Comparison of ENCODE assay signal across 8 cellular contexts in genomic region chr11:113875414-113876073, GRCh38. TPM values are rescaled to one million over a fixed set of nuclear protein-coding genes. Genes with fewer than 3 reads are reported as not detected.
DNase-seq lines count a peak whose midpoint lies in the region; ATAC-seq, FAIRE-seq and TF ChIP-seq lines count a peak whose summit lies in the region.

TSS of gene USP28 (minus strand) at chr11:113875572. CDS start at chr11:113875501, 71 bp downstream.

- H2BK5ac ChIP-seq in H1 (ENCODE audit: low read depth, low read length) (peak within 1 kb of the TSS; percentile 84), mesendoderm (ENCODE audit: low read length) (peak within 1 kb of the TSS; percentile 87)

- peaks cover 52% of the 10 kb centered on the region for H3K4me1 Mint-ChIP-seq in activated CD8-positive, alpha-beta memory T cell treated with anti-CD3 and anti-CD28 coated beads, Interleukin-2, amount 10 ng/mL, durations not matched to agents 7 days and 5 days

- H2AFZ ChIP-seq in H1 (ENCODE audit: low read length) = 0 out of 2 replicates have a peak within 1 kb of the TSS, but pooled peaks have one; percentile 16

- H3K27me3 ChIP-seq in H1 (replicated peaks in 1 of 4; ENCODE audit: control insufficient read depth in 3 of 4, extremely low read depth in 1 of 4, insufficient read depth in 3 of 4, low read length in 3 of 4) (no peaks in the 10 kb centered on the region), mesendoderm (ENCODE audit: insufficient read depth, low read length, poor library complexity) (no peaks in the 10 kb centered on the region)

- peak; percentile 83 for ATAC-seq in GM21360 (IDR thresholded peaks at IDR 0.05; ENCODE audit: unreplicated experiment)
- peak; percentile 85 for ATAC-seq in activated CD8-positive, alpha-beta memory T cell treated with anti-CD3 and anti-CD28 coated beads, Interleukin-2, amount 10 ng/mL, durations not matched to agents 7 days and 5 days

- H3K9ac ChIP-seq in H1 (replicated peaks in 1 of 4; ENCODE audit: extremely low read depth in 1 of 4, low read depth in 3 of 4, low read length in 3 of 4) = peak within 1 kb of the TSS; percentile 57 to 91 (median 68)
- H3K9ac ChIP-seq in mesendoderm (ENCODE audit: low read length) = peak within 1 kb of the TSS; percentile 94

- no peaks in the 10 kb centered on the region for H3K9me3 Mint-ChIP-seq in activated CD8-positive, alpha-beta memory T cell treated with anti-CD3 and anti-CD28 coated beads, Interleukin-2, amount 10 ng/mL, durations not matched to agents 7 days and 5 days (ENCODE audit: low read depth)

- POLR2A ChIA-PET in H1 (lab: Charles Lee; ENCODE audit: partially characterized antibody) = interaction anchor here (0.7 to 8.0 kb wide), 14 partner anchors 8 to 117 kb away, joined by 3 to 91 read pairs (median 3); no protein-coding TSS in a partner anchor

- H3K23me2 ChIP-seq in H1 (ENCODE audit: low read depth, low read length) = peaks cover 10% of the 10 kb centered on the region

- no peak within 1 kb of the TSS for H3K4ac ChIP-seq in H1 (replicated peaks; ENCODE audit: insufficient read length, low read depth, low read length)
- peak within 1 kb of the TSS; percentile 38 for H3K4ac ChIP-seq in mesendoderm (ENCODE audit: low read depth, low read length)

- peak within 1 kb of the TSS; percentile 86; the same call in 1 of the 2 replicates for H2BK12ac ChIP-seq in H1 (ENCODE audit: low read depth, low read length)

- peaks cover 0 to 16% (median 0%) of the 10 kb centered on the region in 4 experiments; a peak in 2 of 8 replicates for H3K36me3 ChIP-seq in H1 (ENCODE audit: control insufficient read depth in 2 of 4, insufficient read depth in 4 of 4, low read length in 3 of 4)
- peaks cover 1% of the 10 kb centered on the region for H3K36me3 ChIP-seq in mesendoderm (ENCODE audit: control insufficient read depth, insufficient read depth, low read length)

- no peak within 1 kb of the TSS for H2AK5ac ChIP-seq in H1 (ENCODE audit: low read depth, low read length)
- H2AK5ac ChIP-seq in mesendoderm (ENCODE audit: low read length) = no peak within 1 kb of the TSS

- H3K18ac ChIP-seq in H1 (ENCODE audit: extremely low read depth, low read length) (peak within 1 kb of the TSS; percentile 51; the same call in 1 of the 2 replicates), mesendoderm (ENCODE audit: low read length) (peak within 1 kb of the TSS; percentile 100)

- TF ChIP-seq POLR2A in H1 (IDR thresholded peaks at IDR 0.05; ENCODE audit: control extremely low read depth in 1 of 2, low read depth in 2 of 2, low read length in 2 of 2) = peak; percentile 64 to 95

- no peak for TF ChIP-seq CTCF in H1 (IDR thresholded peaks at IDR 0.05; ENCODE audit: control extremely low read depth in 1 of 3, insufficient read depth in 1 of 3, low read depth in 1 of 3, low read length in 3 of 3)

- TF ChIP-seq RAD21 in H1 (IDR thresholded peaks at IDR 0.05 in 1 of 2, conservative IDR thresholded peaks at IDR 0.05 in 1 of 2; ENCODE audit: low read depth in 2 of 2, low read length in 2 of 2) = no peak

- H4K8ac ChIP-seq in H1 (ENCODE audit: extremely low read depth, insufficient read depth, low read length) (peak within 1 kb of the TSS; percentile 94), mesendoderm (ENCODE audit: low read depth, low read length) (no peak within 1 kb of the TSS)

- peaks cover 4 to 8% (median 7%) of the 10 kb centered on the region in 4 experiments; a peak in 4 of 7 replicates for H3K4me1 ChIP-seq in H1 (replicated peaks in 1 of 4; ENCODE audit: control insufficient read depth in 3 of 4, insufficient read depth in 4 of 4, low read length in 3 of 4)
- peaks cover 4% of the 10 kb centered on the region for H3K4me1 ChIP-seq in mesendoderm (ENCODE audit: control insufficient read depth, low read depth, low read length)

- peak within 1 kb of the TSS; percentile 82 for H4K5ac ChIP-seq in H1 (ENCODE audit: insufficient read length, low read depth, low read length)
- H4K5ac ChIP-seq in mesendoderm (ENCODE audit: low read length) = peak within 1 kb of the TSS; percentile 77

- H3K27me3 Mint-ChIP-seq in activated CD8-positive, alpha-beta memory T cell treated with anti-CD3 and anti-CD28 coated beads, Interleukin-2, amount 10 ng/mL, durations not matched to agents 7 days and 5 days = no peaks in the 10 kb centered on the region

- no peak; a peak in 1 of 3 replicates for TF ChIP-seq EP300 in H1 (IDR thresholded peaks at IDR 0.05; ENCODE audit: borderline replicate concordance in 1 of 2, low read depth in 2 of 2, low read length in 2 of 2)

- no peak within 1 kb of the TSS for H2BK120ac ChIP-seq in H1 (replicated peaks; ENCODE audit: low read depth, low read length)
- H2BK120ac ChIP-seq in mesendoderm (ENCODE audit: low read depth, low read length) = peak within 1 kb of the TSS; percentile 35

- peaks cover 5 to 9% of the 10 kb centered on the region in 2 experiments for H4K20me1 ChIP-seq in H1 (replicated peaks in 1 of 2; ENCODE audit: control insufficient read depth in 1 of 2, insufficient read depth in 2 of 2, low read length in 2 of 2)

- no peak within 1 kb of the TSS for H3K23ac ChIP-seq in H1 (ENCODE audit: insufficient read length)
- H3K23ac ChIP-seq in mesendoderm (ENCODE audit: low read length) = peak within 1 kb of the TSS; percentile 75

- H3K27ac ChIP-seq in H1 (ENCODE audit: low read depth, low read length) (peak within 1 kb of the TSS; percentile 83; the same call in 1 of the 2 replicates), mesendoderm (ENCODE audit: low read depth, low read length) (peak within 1 kb of the TSS; percentile 64)

- H3K4me2 ChIP-seq in H1 (ENCODE audit: insufficient read depth in 1 of 2, low read depth in 2 of 2, low read length in 2 of 2) (peak within 1 kb of the TSS; percentile 70 to 75), mesendoderm (ENCODE audit: low read length) (peak within 1 kb of the TSS; percentile 84)

- H3K36me3 Mint-ChIP-seq in activated CD8-positive, alpha-beta memory T cell treated with anti-CD3 and anti-CD28 coated beads, Interleukin-2, amount 10 ng/mL, durations not matched to agents 7 days and 5 days = peaks cover 27% of the 10 kb centered on the region

- H3K56ac ChIP-seq in H1 (replicated peaks; ENCODE audit: insufficient read length, low read depth, low read length) (peak within 1 kb of the TSS; percentile 66), mesendoderm (ENCODE audit: low read length) (peak within 1 kb of the TSS; percentile 98)

- 0 out of 2 replicates have a peak within 1 kb of the TSS, but pooled peaks have one; percentile 29 for H2BK20ac ChIP-seq in H1 (ENCODE audit: low read length)

- WGBS in H1 (ENCODE audit: extremely low coverage in 1 of 2, insufficient coverage in 1 of 2, insufficient read length in 1 of 2, insufficient replicate concordance in 2 of 2, low coverage in 1 of 2, low lambda C conversion rate in 2 of 2, missing lambda C conversion rate in 1 of 2), 2 experiments = 3% methylated on average over 45 of the region's 74 CpGs; no CpG with 5 or more reads in 1 of the 2 experiments
- no CpG with 5 or more reads among the region's 74 CpGs for WGBS in mesendoderm (ENCODE audit: extremely low coverage, insufficient coverage, low lambda C conversion rate)

- peak within 1 kb of the TSS; percentile 48 for H4K91ac ChIP-seq in H1 (replicated peaks; ENCODE audit: insufficient read length, low read length)

- peak within 1 kb of the TSS; percentile 88 for H3K4me3 Mint-ChIP-seq in activated CD8-positive, alpha-beta memory T cell treated with anti-CD3 and anti-CD28 coated beads, Interleukin-2, amount 10 ng/mL, durations not matched to agents 7 days and 5 days

- H2BK15ac ChIP-seq in H1 (ENCODE audit: low read length) (peak within 1 kb of the TSS; percentile 72; the same call in 1 of the 2 replicates), mesendoderm (replicated peaks; ENCODE audit: low read depth) (no peak within 1 kb of the TSS)

- peak within 1 kb of the TSS; percentile 93 for H3K27ac Mint-ChIP-seq in activated CD8-positive, alpha-beta memory T cell treated with anti-CD3 and anti-CD28 coated beads, Interleukin-2, amount 10 ng/mL, durations not matched to agents 7 days and 5 days

- FAIRE-seq in H1 (lab: Jason Lieb, UNC) = no peak

- no peaks in the 10 kb centered on the region; a peak in 1 of 4 replicates for H3K9me3 ChIP-seq in H1 (ENCODE audit: insufficient read depth in 2 of 2, low read depth in 1 of 2, low read length in 1 of 2)

- peak within 1 kb of the TSS; percentile 78 to 100 (median 90) for H3K4me3 ChIP-seq in H1 (ENCODE audit: extremely low read depth in 1 of 4, insufficient read depth in 2 of 4, low read depth in 3 of 4, low read length in 4 of 4)
- peak within 1 kb of the TSS; percentile 74 for H3K4me3 ChIP-seq in mesendoderm (ENCODE audit: low read length)

- DNase-seq in COR-L47 (lab: John Stamatoyannopoulos, UW) = peak; percentile 97
- peak; percentile 99 for DNase-seq in HT-29 (ENCODE audit: low spot score)
- peak; percentile 81 for DNase-seq in NOMO-1 treated with DMSO at 0.1 percent for 48 hours (lab: John Stamatoyannopoulos, UW; ENCODE audit: unreplicated experiment)
- DNase-seq in activated CD8-positive, alpha-beta memory T cell treated with anti-CD3 and anti-CD28 coated beads, Interleukin-2, amount 10 ng/mL, durations not matched to agents 7 days and 5 days = peak; percentile 90
- DNase-seq in H1 (ENCODE audit: low read depth in 1 of 2, low spot score in 2 of 2) = peak; percentile 84 to 96
- DNase-seq in mesendoderm = peak; percentile 97
- peak; percentile 74 for DNase-seq in stimulated activated CD8-positive, alpha-beta memory T cell treated with anti-CD3 and anti-CD28 coated beads, Interleukin-12 subunit alpha, Interleukin-12 subunit beta, amount 100 ng/mL, for 4 hours (ENCODE audit: low read depth)

- H3K79me2 ChIP-seq in H1 (ENCODE audit: control insufficient read depth in 1 of 2, insufficient read depth in 2 of 2, low read length in 2 of 2) (peaks cover 9 to 46% of the 10 kb centered on the region in 2 experiments), mesendoderm (ENCODE audit: control insufficient read depth, insufficient read depth, low read length) (peaks cover 26% of the 10 kb centered on the region)

- CTCF ChIA-PET in activated CD8-positive, alpha-beta memory T cell treated with anti-CD3 and anti-CD28 coated beads, Interleukin-2, amount 10 ng/mL, durations not matched to agents 7 days and 5 days (lab: Charles Lee) = interaction anchor here (0.7 to 1.3 kb wide), 5 partner anchors 10 to 386 kb away, joined by 3 to 4 read pairs (median 4); partner anchors contain the start of gene ZW10
- CTCF ChIA-PET in H1 (lab: Charles Lee; ENCODE audit: partially characterized antibody) = no interaction called here

- no peak within 1 kb of the TSS for H3K14ac ChIP-seq in H1 (ENCODE audit: insufficient read length)

- H3K79me1 ChIP-seq in H1 (ENCODE audit: low read depth, low read length) (peaks cover 4% of the 10 kb centered on the region; the same call in 1 of the 2 replicates), mesendoderm (ENCODE audit: low read length) (peaks cover 8% of the 10 kb centered on the region)

RNA-seq across cellular contexts. Expression of gene USP28, which starts in this region (rescaled TPM):
- total RNA-seq in HT-29 (2014; rRNA removed; shearing (Covaris generic)) = 27.5 and 33.9 TPM in 2 replicates
- total RNA-seq in activated CD8-positive, alpha-beta memory T cell treated with anti-CD3 and anti-CD28 coated beads, Interleukin-2, amount 10 ng/mL, durations not matched to agents 7 days and 5 days = 10 to 100 TPM; 50.5 to 65.1 TPM
- total RNA-seq in H1 (2021; fragmentation: NEBNext Ultra II Directional; extraction: Animal tissue kit (Norgen Biotek cat#: 25700)) = 110 and 119 TPM in 2 replicates
- polyA plus RNA-seq in H1 (2011; rRNA removed) = 54.0 and 82.6 TPM in 2 replicates
- polyA plus RNA-seq in H1 (2011; cell fraction: cytosol; rRNA removed) = 81.9 TPM
- 144 TPM for polyA plus RNA-seq in H1 (2011; cell fraction: nucleus; rRNA removed)
- 58.4 to 104 TPM (median 79.7 TPM) in 4 replicates for polyA plus RNA-seq in H1 (2012, experiment 1 of 2)
- 7.9 TPM for polyA plus RNA-seq in H1 (2012, experiment 2 of 2)
- polyA plus RNA-seq in H1 (2013, experiment 1 of 2) = 61.1 TPM
- 63.0 TPM for polyA plus RNA-seq in H1 (2013, experiment 2 of 2)
- polyA minus RNA-seq in H1 (2011; rRNA and poly(A)+ RNA removed) = 177 and 222 TPM in 2 replicates
- 83.5 TPM for polyA minus RNA-seq in H1 (2011; cell fraction: cytosol; rRNA and poly(A)+ RNA removed)
- polyA minus RNA-seq in H1 (2011; cell fraction: nucleus; rRNA and poly(A)+ RNA removed) = 156 TPM
- polyA plus RNA-seq in mesendoderm (2013, experiment 1 of 2) = 34.2 TPM
- 34.9 TPM for polyA plus RNA-seq in mesendoderm (2013, experiment 2 of 2)

Comparison
In these comparisons a context has a peak if more than half of its experiments do, and no peak if none do; other contexts are left out.
1. Peak in every context shown above with its lines: DNase-seq, ATAC-seq, H3K4me3 ChIP-seq and H3K27ac ChIP-seq.